Comparison of ENCODE assay signal across 20 cellular contexts in the genomic region with DNA sequence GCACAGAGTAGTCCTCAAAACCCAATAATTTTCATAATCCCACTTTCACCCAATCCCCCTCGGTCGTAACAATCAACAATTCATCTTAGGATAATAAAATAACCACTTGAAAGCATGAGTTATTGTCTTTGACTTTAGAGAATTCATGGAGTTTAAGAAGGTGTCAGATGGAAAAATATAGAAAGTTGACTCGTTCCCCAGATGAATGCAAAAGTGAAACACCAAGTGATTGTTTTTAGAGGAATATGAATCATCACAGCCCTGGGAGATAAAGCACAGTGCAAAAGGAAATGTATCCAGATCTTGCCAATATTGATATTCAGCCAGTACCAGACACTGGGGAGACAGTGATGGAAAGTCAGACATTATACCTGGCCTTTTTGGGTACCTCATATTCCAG.
A peak's percentile ranks its signal among the peaks of the same experiment; 100 is the strongest.
DNase-seq lines count a peak whose midpoint lies in the region; ATAC-seq, FAIRE-seq and TF ChIP-seq lines count a peak whose summit lies in the region.
"Had no signal": no experiment of that assay in that cellular context is flagged by ENCODE, and none has a peak within 500 bp of the region (broad histone marks: within the 10 kb centered on the region; RNA-seq: fewer than 3 reads in every experiment).

No MANE protein-coding gene starts in this region.

- H3K4me3 ChIP-seq in ACC112 (ENCODE audit: low read depth, low read length) = peak overlapping the region; percentile 59
- no peak overlapping the region for H3K4me3 ChIP-seq in Karpas-422 (ENCODE audit: low read length)
- H3K4me3 ChIP-seq in muscle layer of colon (ENCODE audit: low read depth in 1 of 2, low read length in 2 of 2) = no peak overlapping the region
- H3K4me3 ChIP-seq: A549, cardiac muscle cell had no signal

- no peak for TF ChIP-seq POLR2A in GM18505 (IDR thresholded peaks at IDR 0.05; ENCODE audit: borderline replicate concordance, extremely low read depth, insufficient read depth, insufficient read length)

- H3K79me2 ChIP-seq in ACC112 (ENCODE audit: control insufficient read depth, insufficient read depth, low read length, unreplicated experiment) = no peaks in the 10 kb centered on the region
- no peaks in the 10 kb centered on the region for H3K79me2 ChIP-seq in Karpas-422 (ENCODE audit: low read length)

- peak overlapping the region; percentile 57 for H3K27ac ChIP-seq in ACC112 (ENCODE audit: low read depth, low read length)
- no peak overlapping the region for H3K27ac ChIP-seq in Karpas-422 (ENCODE audit: low read length)
- H3K27ac ChIP-seq in muscle layer of colon (ENCODE audit: low read depth, low read length) = peak overlapping the region; percentile 38
- H3K27ac ChIP-seq: A549, cardiac muscle cell had no signal

- H3K9me3 ChIP-seq in Karpas-422 (ENCODE audit: low read length) (no peaks in the 10 kb centered on the region), muscle layer of colon (ENCODE audit: low read length) (no peaks in the 10 kb centered on the region)
- H3K9me3 ChIP-seq: A549 had no signal

- H3K9me2 ChIP-seq in Karpas-422 (replicated peaks; ENCODE audit: insufficient read depth, low read length) = no peaks in the 10 kb centered on the region

- ATAC-seq in GM18505 (IDR thresholded peaks at IDR 0.05; ENCODE audit: unreplicated experiment) = no peak
- no peak for ATAC-seq in GM21528 (IDR thresholded peaks at IDR 0.05; ENCODE audit: low FRiP score, unreplicated experiment)
- no peak for ATAC-seq in GM18511 (IDR thresholded peaks at IDR 0.05; ENCODE audit: unreplicated experiment)
- ATAC-seq: A549, left ventricle myocardium superior had no signal

- H3K4me1 ChIP-seq in ACC112 (ENCODE audit: control insufficient read depth, insufficient read depth, low read length, unreplicated experiment) (peaks cover 28% of the 10 kb centered on the region), Karpas-422 (ENCODE audit: low read length) (peaks cover 6% of the 10 kb centered on the region), muscle layer of colon (ENCODE audit: insufficient read depth, low read length) (peaks cover 28% of the 10 kb centered on the region)
- H3K4me1 ChIP-seq: A549 had no signal

- peak; percentile 4 for DNase-seq in Karpas-422
- no peak for DNase-seq in activated CD4-positive, alpha-beta T cell treated with anti-CD3 and anti-CD28 coated beads, Interleukin-2, amount 50 U/mL, for 48 hours
- DNase-seq: activated CD4-positive, alpha-beta T cell treated with anti-CD3 and anti-CD28 coated beads for 48 hours; activated naive CD4-positive, alpha-beta T cell treated with anti-CD3 and anti-CD28 coated beads, Interleukin-2, amount 50 U/mL, for 16 hours; CD8-positive, alpha-beta memory T cell; effector CD4-positive, alpha-beta T cell; H7; left ventricle myocardium superior; naive B cell; NCI-H1930; NCI-H510A; T-helper 9 cell had no signal

- H3K9ac ChIP-seq in Karpas-422 (ENCODE audit: low read length) (no peak overlapping the region), muscle layer of colon (ENCODE audit: low read length) (no peak overlapping the region)

- no peak overlapping the region for H3K4me2 ChIP-seq in Karpas-422 (ENCODE audit: low read depth, low read length, poor library complexity, severe bottlenecking)
- H3K4me2 ChIP-seq: A549 had no signal

- H3K27me3 ChIP-seq in ACC112 (ENCODE audit: insufficient read depth, low read length) (no peaks in the 10 kb centered on the region), Karpas-422 (ENCODE audit: low read length) (no peaks in the 10 kb centered on the region), muscle layer of colon (ENCODE audit: control insufficient read depth in 1 of 2, insufficient read depth in 2 of 2, low read length in 2 of 2) (no peaks in the 10 kb centered on the region)
- H3K27me3 ChIP-seq: cardiac muscle cell had no signal

- peak; percentile 66 for FAIRE-seq in endometrium (lab: Jason Lieb, UNC)
- FAIRE-seq: A549 had no signal

- H2AFZ ChIP-seq in ACC112 (ENCODE audit: low read length, unreplicated experiment) = peak overlapping the region; percentile 59
- no peak overlapping the region for H2AFZ ChIP-seq in Karpas-422 (ENCODE audit: low read length)

- no peaks in the 10 kb centered on the region for H3K36me3 ChIP-seq in ACC112 (ENCODE audit: insufficient read depth, low read length)
- H3K36me3 ChIP-seq in Karpas-422 (ENCODE audit: insufficient read depth, low read length) = no peaks in the 10 kb centered on the region
- H3K36me3 ChIP-seq in muscle layer of colon (ENCODE audit: insufficient read depth, low read length) = no peaks in the 10 kb centered on the region
- H3K36me3 ChIP-seq: cardiac muscle cell had no signal

- H4K20me1 ChIP-seq in Karpas-422 (ENCODE audit: insufficient read depth, low read depth, low read length) = no peaks in the 10 kb centered on the region
